7 cellular contexts compared by ENCODE assay signal in genomic region chr2:201363857-201364560, GRCh38. TPM values are rescaled to one million over a fixed set of nuclear protein-coding genes. Genes with fewer than 3 reads are reported as not detected.
A peak's percentile ranks its signal among the peaks of the same experiment; 100 is the strongest.
DNase-seq lines count a peak whose midpoint lies in the region; ATAC-seq and TF ChIP-seq lines count a peak whose summit lies in the region.

No MANE protein-coding gene starts in this region.

- intact Hi-C loops in esophagus squamous epithelium (cut with DNase I): loop anchor here (10.0 kb wide), 1 partner anchor 119 kb away; no protein-coding TSS in a partner anchor

- H3K4me3 ChIP-seq in esophagus squamous epithelium (no peak overlapping the region), neural progenitor cell (no peak overlapping the region)

- H3K9me3 Mint-ChIP-seq in neural progenitor cell: peaks cover 21% of the 10 kb centered on the region

- H3K36me3 ChIP-seq in esophagus squamous epithelium (peaks cover 0 to 48% (median 0%) of the 10 kb centered on the region in 3 donors), neural progenitor cell (no peaks in the 10 kb centered on the region)

- H4K20me1 ChIP-seq in neural progenitor cell (ENCODE audit: low read depth): no peaks in the 10 kb centered on the region

- 75% methylated on average over 2 of the region's 2 CpGs for WGBS in esophagus squamous epithelium, 2 donors

- no peak overlapping the region for H3K4me3 Mint-ChIP-seq in neural progenitor cell

- H3K4me1 Mint-ChIP-seq in neural progenitor cell: no peaks in the 10 kb centered on the region

- peak; percentile 87 for ATAC-seq in GM21529 (IDR thresholded peaks at IDR 0.05; ENCODE audit: unreplicated experiment)
- ATAC-seq in GM19328 (IDR thresholded peaks at IDR 0.05; ENCODE audit: unreplicated experiment): no peak

- H3K9ac ChIP-seq in neural progenitor cell: no peak overlapping the region

- peaks cover 0 to 5% (median 0%) of the 10 kb centered on the region in 3 donors for H3K4me1 ChIP-seq in esophagus squamous epithelium
- no peaks in the 10 kb centered on the region for H3K4me1 ChIP-seq in neural progenitor cell

- TF ChIP-seq POLR2A in esophagus squamous epithelium (IDR thresholded peaks at IDR 0.05): no peak

- H3F3A ChIP-seq in neural progenitor cell (ENCODE audit: low read depth): no peaks in the 10 kb centered on the region

- H2AFZ ChIP-seq in neural progenitor cell (replicated peaks): no peak overlapping the region

- peaks cover 12% of the 10 kb centered on the region for H3K36me3 Mint-ChIP-seq in neural progenitor cell

- H3K27me3 ChIP-seq in esophagus squamous epithelium (no peaks in the 10 kb centered on the region), neural progenitor cell (no peaks in the 10 kb centered on the region)

- no peak overlapping the region for H3K4me2 ChIP-seq in neural progenitor cell

- H3K27ac Mint-ChIP-seq in neural progenitor cell: no peak overlapping the region

- H3K27me3 Mint-ChIP-seq in neural progenitor cell (ENCODE audit: insufficient read depth, low read depth): no peaks in the 10 kb centered on the region

- H3K27ac ChIP-seq in VCaP (no peak overlapping the region), esophagus squamous epithelium (peak overlapping the region in 2 of 4 donors; percentile 49 to 50), neural progenitor cell (no peak overlapping the region)

- peak; percentile 94 for TF ChIP-seq CTCF in VCaP (conservative IDR thresholded peaks at IDR 0.05)
- TF ChIP-seq CTCF in esophagus squamous epithelium (IDR thresholded peaks at IDR 0.05): peak; percentile 64 to 93 (median 80)
- peak; percentile 85 for TF ChIP-seq CTCF in neural progenitor cell (IDR thresholded peaks at IDR 0.05)

- H3K9me3 ChIP-seq in esophagus squamous epithelium: peaks cover 0 to 43% (median 5%) of the 10 kb centered on the region in 3 donors
- no peaks in the 10 kb centered on the region for H3K9me3 ChIP-seq in neural progenitor cell (ENCODE audit: low read depth)

- H3K79me2 ChIP-seq in neural progenitor cell (ENCODE audit: low read depth): no peaks in the 10 kb centered on the region

- DNase-seq in EL: peak; percentile 74
- DNase-seq in NCI-H1105 treated with DMSO at 0.1 percent for 48 hours (lab: John Stamatoyannopoulos, UW): peak; percentile 50
- no peak for DNase-seq in esophagus squamous epithelium (lab: John Stamatoyannopoulos, UW)
- DNase-seq in neural progenitor cell (ENCODE audit: low spot score): peak; percentile 61

RNA-seq across cellular contexts. Expression of gene FLACC1, which starts 6.9 kb away (rescaled TPM):
- total RNA-seq in esophagus squamous epithelium (1 to 10 TPM in 1 of 4 donors, under 1 TPM in 3; 0.19 to 5.1 (median 0.52) TPM), neural progenitor cell (ENCODE audit: low replicate concordance) (not detected in 2 replicates)
